Comparison of ENCODE assay signal across 8 cellular contexts in genomic region chr13:20903164-20903475, GRCh38. TPM values are rescaled to one million over a fixed set of nuclear protein-coding genes. Genes with fewer than 3 reads are reported as not detected.
DNase-seq lines count a peak whose midpoint lies in the region; ATAC-seq and TF ChIP-seq lines count a peak whose summit lies in the region.

No MANE protein-coding gene starts in this region.

- H3K4me3 Mint-ChIP-seq in Caco-2 (ENCODE audit: unreplicated experiment) = peak overlapping the region; percentile 99

- H3K9me3 ChIP-seq in Caco-2 (no peaks in the 10 kb centered on the region), Peyer's patch (no peaks in the 10 kb centered on the region), ovary (no peaks in the 10 kb centered on the region)

- H3K4me3 ChIP-seq in Caco-2 (ENCODE audit: low read depth, low read length) (peak overlapping the region; percentile 93), Peyer's patch (peak overlapping the region; percentile 59 to 95 (median 88)), epithelial cell of proximal tubule (ENCODE audit: low read depth, low read length) (peak overlapping the region; percentile 99), ovary (peak overlapping the region; percentile 83)

- H3K36me3 ChIP-seq in Caco-2 (ENCODE audit: control insufficient read depth, insufficient read depth, low read length) (no peaks in the 10 kb centered on the region), Peyer's patch (no peaks in the 10 kb centered on the region), ovary (no peaks in the 10 kb centered on the region)

- ATAC-seq in HG03378 (IDR thresholded peaks at IDR 0.05; ENCODE audit: unreplicated experiment) (no peak), HG03139 (IDR thresholded peaks at IDR 0.05; ENCODE audit: unreplicated experiment) (no peak)

- no peak for TF ChIP-seq CTCF in Caco-2 (IDR thresholded peaks at IDR 0.05; ENCODE audit: insufficient read depth in 1 of 2, low read depth in 1 of 2, low read length in 1 of 2, severe bottlenecking in 1 of 2, unreplicated experiment in 1 of 2)
- TF ChIP-seq CTCF in Peyer's patch (IDR thresholded peaks at IDR 0.05) = no peak
- TF ChIP-seq CTCF in epithelial cell of proximal tubule (conservative IDR thresholded peaks at IDR 0.05; ENCODE audit: low read depth, low read length) = no peak
- TF ChIP-seq CTCF in ovary (IDR thresholded peaks at IDR 0.05) = no peak

- TF ChIP-seq POLR2A in Peyer's patch (IDR thresholded peaks at IDR 0.05) (no peak), ovary (IDR thresholded peaks at IDR 0.05) (no peak)

- H3K4me1 Mint-ChIP-seq in Caco-2 (ENCODE audit: low read depth, unreplicated experiment) = peaks cover 8% of the 10 kb centered on the region

- no peaks in the 10 kb centered on the region for H3K27me3 Mint-ChIP-seq in Caco-2 (ENCODE audit: insufficient read depth, unreplicated experiment)

- DNase-seq in Caco-2 (no peak), Peyer's patch (no peak), epithelial cell of proximal tubule (ENCODE audit: low read depth) (no peak), ovary (no peak), HCEC 1CT (no peak), NCI-H2227 treated with DMSO at 0.1 percent for 48 hours (lab: John Stamatoyannopoulos, UW) (no peak)

- H3K4me1 ChIP-seq in Caco-2 (peaks cover 5% of the 10 kb centered on the region; the same call in 1 of the 2 replicates), Peyer's patch (peaks cover 0 to 14% (median 8%) of the 10 kb centered on the region in 4 donors), ovary (ENCODE audit: insufficient read depth) (no peaks in the 10 kb centered on the region)

- H3K27ac ChIP-seq in Peyer's patch (peak overlapping the region; percentile 76 to 90 (median 90)), ovary (peak overlapping the region; percentile 87 to 93)

- 15 to 23% (median 22%) methylated on average over 14 of the region's 14 CpGs for WGBS in ovary, 3 donors

- H3K9me3 Mint-ChIP-seq in Caco-2 (ENCODE audit: unreplicated experiment) = no peaks in the 10 kb centered on the region

- CTCF ChIA-PET in Caco-2 (lab: Charles Lee) = no interaction called here

- peaks cover 27% of the 10 kb centered on the region for H3K36me3 Mint-ChIP-seq in Caco-2 (ENCODE audit: insufficient read depth, unreplicated experiment)

- no peak for TF ChIP-seq EP300 in ovary (IDR thresholded peaks at IDR 0.05)

- TSS peak; percentile 75 for BruUV-seq in Caco-2 (replicated peaks; lab: Mats Ljungman, UMichigan)

- intact Hi-C loops in Caco-2 (cut with micrococcal nuclease; ENCODE audit: unreplicated experiment) = loop anchor here (2.0 kb wide), 1 partner anchor 14 kb away; no protein-coding TSS in a partner anchor
- intact Hi-C loops in ovary (cut with DNase I) = no loop called here

- H3K27ac Mint-ChIP-seq in Caco-2 (ENCODE audit: unreplicated experiment) = peak overlapping the region; percentile 99

- POLR2A ChIA-PET in Caco-2 (lab: Charles Lee) = interaction anchor here (1.0 to 2.8 kb wide), 3 partner anchors 20 to 274 kb away, joined by 6 to 13 read pairs (median 12); partner anchors contain the start of genes MRPL57 and SKA3

- H3K27me3 ChIP-seq in Caco-2 (replicated peaks; ENCODE audit: control insufficient read depth, insufficient read depth, low read length) = no peaks in the 10 kb centered on the region
- no peaks in the 10 kb centered on the region for H3K27me3 ChIP-seq in Peyer's patch
- no peaks in the 10 kb centered on the region for H3K27me3 ChIP-seq in ovary

RNA-seq across cellular contexts. Expression of gene XPO4, which starts 0.6 kb away (rescaled TPM):
- 31.3 and 33.3 TPM in 2 replicates for total RNA-seq in Caco-2 (2022)
- 10 to 100 TPM in 3 of 4 donors, 1 to 10 TPM in 1; 9.5 to 26.4 (median 15.7) TPM for total RNA-seq in Peyer's patch
- 11.8 and 20.0 TPM in 2 replicates for total RNA-seq in epithelial cell of proximal tubule
- total RNA-seq in ovary = 10 to 100 TPM in 6 of 7 donors, 1 to 10 TPM in 1; 9.8 to 20.6 (median 14.9) TPM
- 1 to 10 TPM; 4.3 to 7.0 TPM for polyA plus RNA-seq in ovary
